1 cellular context compared by ENCODE assay signal in genomic region chr17:47252209-47252608, GRCh38.
TF ChIP-seq lines count a peak whose summit lies in the region.

No MANE protein-coding gene starts in this region.

TF ChIP-seq in HepG2, 621 proteins besides CTCF, POLR2A, EP300 and RAD21 (continued from another document):
- no peak for TF ChIP-seq ZNF646 (CRISPR knock-in tag; IDR thresholded peaks at IDR 0.05)
- no peak for TF ChIP-seq ZNF746 (CRISPR knock-in tag; IDR thresholded peaks at IDR 0.05)
- no peak for TF ChIP-seq ELF1 (CRISPR knock-in tag; IDR thresholded peaks at IDR 0.05)
- 0 out of 2 replicates have a peak, but pooled peaks have one; percentile 2 for TF ChIP-seq CEBPB (IDR thresholded peaks at IDR 0.05; ENCODE audit: borderline replicate concordance, low read depth, low read length)
- TF ChIP-seq SMC3 (IDR thresholded peaks at IDR 0.05; ENCODE audit: low read length): no peak; the same call in 1 of the 2 replicates
- TF ChIP-seq, protein P1, sequence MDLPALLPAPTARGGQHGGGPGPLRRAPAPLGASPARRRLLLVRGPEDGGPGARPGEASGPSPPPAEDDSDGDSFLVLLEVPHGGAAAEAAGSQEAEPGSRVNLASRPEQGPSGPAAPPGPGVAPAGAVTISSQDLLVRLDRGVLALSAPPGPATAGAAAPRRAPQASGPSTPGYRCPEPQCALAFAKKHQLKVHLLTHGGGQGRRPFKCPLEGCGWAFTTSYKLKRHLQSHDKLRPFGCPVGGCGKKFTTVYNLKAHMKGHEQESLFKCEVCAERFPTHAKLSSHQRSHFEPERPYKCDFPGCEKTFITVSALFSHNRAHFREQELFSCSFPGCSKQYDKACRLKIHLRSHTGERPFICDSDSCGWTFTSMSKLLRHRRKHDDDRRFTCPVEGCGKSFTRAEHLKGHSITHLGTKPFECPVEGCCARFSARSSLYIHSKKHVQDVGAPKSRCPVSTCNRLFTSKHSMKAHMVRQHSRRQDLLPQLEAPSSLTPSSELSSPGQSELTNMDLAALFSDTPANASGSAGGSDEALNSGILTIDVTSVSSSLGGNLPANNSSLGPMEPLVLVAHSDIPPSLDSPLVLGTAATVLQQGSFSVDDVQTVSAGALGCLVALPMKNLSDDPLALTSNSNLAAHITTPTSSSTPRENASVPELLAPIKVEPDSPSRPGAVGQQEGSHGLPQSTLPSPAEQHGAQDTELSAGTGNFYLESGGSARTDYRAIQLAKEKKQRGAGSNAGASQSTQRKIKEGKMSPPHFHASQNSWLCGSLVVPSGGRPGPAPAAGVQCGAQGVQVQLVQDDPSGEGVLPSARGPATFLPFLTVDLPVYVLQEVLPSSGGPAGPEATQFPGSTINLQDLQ (CRISPR knock-in tag; IDR thresholded peaks at IDR 0.05): no peak
- TF ChIP-seq SP5 (CRISPR knock-in tag; IDR thresholded peaks at IDR 0.05; ENCODE audit: borderline replicate concordance, low read depth): 0 out of 2 replicates have a peak, but pooled peaks have one; percentile 8
- no peak for TF ChIP-seq ZNF574 (CRISPR knock-in tag; IDR thresholded peaks at IDR 0.05)
- TF ChIP-seq, protein P2, sequence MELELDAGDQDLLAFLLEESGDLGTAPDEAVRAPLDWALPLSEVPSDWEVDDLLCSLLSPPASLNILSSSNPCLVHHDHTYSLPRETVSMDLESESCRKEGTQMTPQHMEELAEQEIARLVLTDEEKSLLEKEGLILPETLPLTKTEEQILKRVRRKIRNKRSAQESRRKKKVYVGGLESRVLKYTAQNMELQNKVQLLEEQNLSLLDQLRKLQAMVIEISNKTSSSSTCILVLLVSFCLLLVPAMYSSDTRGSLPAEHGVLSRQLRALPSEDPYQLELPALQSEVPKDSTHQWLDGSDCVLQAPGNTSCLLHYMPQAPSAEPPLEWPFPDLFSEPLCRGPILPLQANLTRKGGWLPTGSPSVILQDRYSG (CRISPR knock-in tag; IDR thresholded peaks at IDR 0.05): no peak
- TF ChIP-seq MATR3 (CRISPR knock-in tag; IDR thresholded peaks at IDR 0.05): no peak
- no peak for TF ChIP-seq ZBTB44 (CRISPR knock-in tag; IDR thresholded peaks at IDR 0.05)
- TF ChIP-seq RFXANK (CRISPR knock-in tag; IDR thresholded peaks at IDR 0.05): no peak
- no peak for TF ChIP-seq ISX (CRISPR knock-in tag; conservative IDR thresholded peaks at IDR 0.05)
- TF ChIP-seq GZF1 (CRISPR knock-in tag; IDR thresholded peaks at IDR 0.05): no peak
- TF ChIP-seq, protein P3, sequence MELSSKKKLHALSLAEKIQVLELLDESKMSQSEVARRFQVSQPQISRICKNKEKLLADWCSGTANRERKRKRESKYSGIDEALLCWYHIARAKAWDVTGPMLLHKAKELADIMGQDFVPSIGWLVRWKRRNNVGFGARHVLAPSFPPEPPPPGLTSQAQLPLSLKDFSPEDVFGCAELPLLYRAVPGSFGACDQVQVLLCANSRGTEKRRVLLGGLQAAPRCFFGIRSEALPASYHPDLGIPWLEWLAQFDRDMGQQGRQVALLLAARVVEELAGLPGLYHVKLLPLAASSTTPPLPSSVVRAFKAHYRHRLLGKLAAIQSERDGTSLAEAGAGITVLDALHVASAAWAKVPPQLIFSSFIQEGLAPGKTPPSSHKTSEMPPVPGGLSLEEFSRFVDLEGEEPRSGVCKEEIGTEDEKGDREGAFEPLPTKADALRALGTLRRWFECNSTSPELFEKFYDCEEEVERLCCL (CRISPR knock-in tag; IDR thresholded peaks at IDR 0.05; ENCODE audit: borderline replicate concordance): no peak
- TF ChIP-seq, protein P4, sequence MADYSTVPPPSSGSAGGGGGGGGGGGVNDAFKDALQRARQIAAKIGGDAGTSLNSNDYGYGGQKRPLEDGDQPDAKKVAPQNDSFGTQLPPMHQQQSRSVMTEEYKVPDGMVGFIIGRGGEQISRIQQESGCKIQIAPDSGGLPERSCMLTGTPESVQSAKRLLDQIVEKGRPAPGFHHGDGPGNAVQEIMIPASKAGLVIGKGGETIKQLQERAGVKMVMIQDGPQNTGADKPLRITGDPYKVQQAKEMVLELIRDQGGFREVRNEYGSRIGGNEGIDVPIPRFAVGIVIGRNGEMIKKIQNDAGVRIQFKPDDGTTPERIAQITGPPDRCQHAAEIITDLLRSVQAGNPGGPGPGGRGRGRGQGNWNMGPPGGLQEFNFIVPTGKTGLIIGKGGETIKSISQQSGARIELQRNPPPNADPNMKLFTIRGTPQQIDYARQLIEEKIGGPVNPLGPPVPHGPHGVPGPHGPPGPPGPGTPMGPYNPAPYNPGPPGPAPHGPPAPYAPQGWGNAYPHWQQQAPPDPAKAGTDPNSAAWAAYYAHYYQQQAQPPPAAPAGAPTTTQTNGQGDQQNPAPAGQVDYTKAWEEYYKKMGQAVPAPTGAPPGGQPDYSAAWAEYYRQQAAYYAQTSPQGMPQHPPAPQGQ (CRISPR knock-in tag; IDR thresholded peaks at IDR 0.05; ENCODE audit: borderline replicate concordance): no peak
TF ChIP-seq in HepG2: peak in this region for 96.
